In the genomic region with DNA sequence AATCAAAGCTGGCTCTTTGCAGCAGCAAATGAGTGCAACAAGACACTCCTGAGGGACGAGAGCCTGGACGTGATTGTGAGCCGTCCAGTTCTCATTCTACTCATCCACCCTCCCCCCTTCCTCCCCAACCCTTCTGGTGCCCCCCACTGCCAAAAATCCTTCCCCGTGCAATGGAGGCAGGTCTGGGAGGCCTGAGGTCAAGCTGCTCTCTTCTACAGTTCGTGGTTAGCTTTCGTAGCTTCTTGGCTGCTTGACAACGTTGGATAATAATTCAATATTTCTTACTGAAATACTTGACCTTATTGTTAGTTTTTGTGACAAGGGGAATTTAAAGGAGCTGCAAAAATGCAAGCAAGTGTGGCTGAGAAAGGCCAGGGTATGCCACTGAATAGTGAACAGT, we compare ENCODE assay signal across 17 cellular contexts.
A peak's percentile ranks its signal among the peaks of the same experiment; 100 is the strongest.
DNase-seq lines count a peak whose midpoint lies in the region; FAIRE-seq and TF ChIP-seq lines count a peak whose summit lies in the region.
"Had no signal": no experiment of that assay in that cellular context is flagged by ENCODE, and none has a peak within 500 bp of the region (broad histone marks: within the 10 kb centered on the region; RNA-seq: fewer than 3 reads in every experiment).

No MANE protein-coding gene starts in this region.

- H2AFZ ChIP-seq in astrocyte (ENCODE audit: low read depth, low read length): no peak overlapping the region
- H2AFZ ChIP-seq: GM23338 had no signal

- peaks cover 2% of the 10 kb centered on the region for H3K9me3 Mint-ChIP-seq in astrocyte (ENCODE audit: unreplicated experiment)
- H3K9me3 Mint-ChIP-seq in osteocyte (ENCODE audit: unreplicated experiment): no peaks in the 10 kb centered on the region
- H3K9me3 Mint-ChIP-seq: GM23338 had no signal

- peaks cover 2% of the 10 kb centered on the region for H3K36me3 Mint-ChIP-seq in astrocyte (ENCODE audit: low read depth, unreplicated experiment)
- no peaks in the 10 kb centered on the region for H3K36me3 Mint-ChIP-seq in osteocyte (ENCODE audit: unreplicated experiment)

- H3K4me1 Mint-ChIP-seq in astrocyte (ENCODE audit: low read depth, unreplicated experiment): peaks cover 18% of the 10 kb centered on the region
- peaks cover 42% of the 10 kb centered on the region for H3K4me1 Mint-ChIP-seq in osteocyte (ENCODE audit: unreplicated experiment)

- FAIRE-seq in astrocyte (lab: Jason Lieb, UNC): no peak
- peak; percentile 53 for FAIRE-seq in endometrium (lab: Jason Lieb, UNC)

- H3K4me3 Mint-ChIP-seq in astrocyte (ENCODE audit: unreplicated experiment): no peak overlapping the region
- no peak overlapping the region for H3K4me3 Mint-ChIP-seq in osteocyte (ENCODE audit: unreplicated experiment)
- H3K4me3 Mint-ChIP-seq: CD4-positive, CD25-positive, alpha-beta regulatory T cell; GM23338 had no signal

- H3K4me1 ChIP-seq in astrocyte (ENCODE audit: insufficient read depth, low read length) (peaks cover 9% of the 10 kb centered on the region), Peyer's patch (no peaks in the 10 kb centered on the region)

- H3K79me2 ChIP-seq in astrocyte (ENCODE audit: insufficient read depth, low read length): no peaks in the 10 kb centered on the region

- TF ChIP-seq POLR2A in Peyer's patch (IDR thresholded peaks at IDR 0.05): no peak

- H3K36me3 ChIP-seq in astrocyte (ENCODE audit: insufficient read depth, low read length): no peaks in the 10 kb centered on the region
- H3K36me3 ChIP-seq in Peyer's patch: no peaks in the 10 kb centered on the region
- H3K36me3 ChIP-seq: SJSA1 had no signal

- no peaks in the 10 kb centered on the region for H3K27me3 ChIP-seq in astrocyte (ENCODE audit: insufficient read depth, low read length)
- H3K27me3 ChIP-seq in Peyer's patch: no peaks in the 10 kb centered on the region
- H3K27me3 ChIP-seq: SJSA1 had no signal

- no peaks in the 10 kb centered on the region for H4K20me1 ChIP-seq in astrocyte (ENCODE audit: insufficient read depth, low read length)

- DNase-seq in astrocyte (ENCODE audit: low read depth) (peak; percentile 25), iris pigment epithelial cell (ENCODE audit: low read depth) (peak; percentile 38), osteocyte (ENCODE audit: extremely low spot score, unreplicated experiment) (no peak), Peyer's patch (no peak), islet precursor cell (no peak), dedifferentiated amniotic fluid mesenchymal stem cell (ENCODE audit: extremely low spot score) (no peak)
- DNase-seq: CD4-positive, CD25-positive, alpha-beta regulatory T cell; HCEC 1CT; KBM-7; NCI-H1092; NCI-H1436 treated with DMSO at 0.1 percent for 48 hours; NCI-H1930; NCI-H524 treated with DMSO at 0.1 percent for 48 hours; NCI-H82 had no signal

- H3K4me2 ChIP-seq in astrocyte (ENCODE audit: low read length): no peak overlapping the region
- H3K4me2 ChIP-seq: GM23338 had no signal

- no peak overlapping the region for H3K9ac ChIP-seq in astrocyte (ENCODE audit: low read length)

- H3K4me3 ChIP-seq in astrocyte (ENCODE audit: insufficient read depth, low read depth, low read length) (no peak overlapping the region), Peyer's patch (no peak overlapping the region)
- H3K4me3 ChIP-seq: GM23338, SJSA1 had no signal

- TF ChIP-seq CTCF in astrocyte (IDR thresholded peaks at IDR 0.05; ENCODE audit: insufficient read depth, low read depth, low read length) (no peak), osteocyte (IDR thresholded peaks at IDR 0.05) (no peak), Peyer's patch (IDR thresholded peaks at IDR 0.05) (no peak)

- peaks cover 1% of the 10 kb centered on the region for H3K27me3 Mint-ChIP-seq in astrocyte (ENCODE audit: low read depth, unreplicated experiment)
- H3K27me3 Mint-ChIP-seq in osteocyte (ENCODE audit: unreplicated experiment): no peaks in the 10 kb centered on the region

- H3K27ac Mint-ChIP-seq in astrocyte (ENCODE audit: unreplicated experiment) (no peak overlapping the region), osteocyte (ENCODE audit: unreplicated experiment) (peak overlapping the region; percentile 19)
- H3K27ac Mint-ChIP-seq: CD4-positive, CD25-positive, alpha-beta regulatory T cell; GM23338 had no signal

- H3K9me3 ChIP-seq in astrocyte (ENCODE audit: insufficient read depth, low read depth, low read length) (no peaks in the 10 kb centered on the region), Peyer's patch (no peaks in the 10 kb centered on the region)
- H3K9me3 ChIP-seq: SJSA1 had no signal

- no peak overlapping the region for H3K27ac ChIP-seq in astrocyte (ENCODE audit: low read depth, low read length)
- no peak overlapping the region for H3K27ac ChIP-seq in Peyer's patch
- H3K27ac ChIP-seq: SJSA1 had no signal

Comparison
In these comparisons a context has a peak if more than half of its experiments do, and no peak if none do; other contexts are left out.
1. DNase-seq: peak in astrocyte (single experiment) and iris pigment epithelial cell (single experiment); none in osteocyte (single experiment), Peyer's patch (0 of 3), islet precursor cell (single experiment) and dedifferentiated amniotic fluid mesenchymal stem cell (single experiment).